ENCODE assay signal across 1 cellular context in the genomic region with DNA sequence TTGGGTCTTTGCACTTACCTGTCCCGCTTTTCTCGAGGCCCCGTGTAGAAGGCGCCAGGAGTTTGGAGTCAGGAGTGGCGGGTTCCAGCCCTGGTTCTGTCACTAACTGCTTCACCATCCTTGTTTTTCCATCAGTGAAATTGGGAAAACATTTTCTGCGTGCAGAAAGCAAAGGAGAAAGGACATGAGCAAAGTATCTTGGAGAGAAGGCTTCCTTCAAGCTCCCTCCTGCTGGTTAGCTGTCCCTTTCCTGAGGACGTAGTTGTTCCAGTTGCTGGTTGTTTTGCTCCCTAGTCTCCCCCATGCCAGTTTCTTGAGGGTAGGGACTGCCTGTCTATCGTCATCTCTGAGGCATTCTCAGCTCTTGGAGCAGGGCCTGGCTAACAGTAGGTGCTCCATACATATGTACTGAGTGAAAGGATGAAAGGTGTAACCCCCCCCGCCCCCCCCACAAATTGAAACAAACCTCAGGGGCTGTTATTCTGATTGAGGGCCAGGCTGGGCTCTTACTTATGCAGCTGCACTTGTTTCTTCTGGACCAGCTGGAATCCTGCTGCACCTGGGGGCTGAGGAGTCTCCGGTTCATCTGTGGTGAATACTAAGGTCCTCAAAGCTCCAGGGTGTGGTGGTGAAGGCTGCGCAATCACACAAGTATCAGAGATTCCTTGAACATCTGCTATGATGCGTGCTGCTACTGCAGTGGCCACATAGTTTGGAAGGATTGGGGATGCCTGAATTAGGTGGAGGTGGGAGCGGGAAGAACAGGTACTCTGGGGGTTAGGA.
TF ChIP-seq lines count a peak whose summit lies in the region.

No MANE protein-coding gene starts in this region.

TF ChIP-seq in SK-N-SH, 30 proteins besides CTCF, POLR2A, EP300 and RAD21 (continued from another document):
- TF ChIP-seq, protein P1, sequence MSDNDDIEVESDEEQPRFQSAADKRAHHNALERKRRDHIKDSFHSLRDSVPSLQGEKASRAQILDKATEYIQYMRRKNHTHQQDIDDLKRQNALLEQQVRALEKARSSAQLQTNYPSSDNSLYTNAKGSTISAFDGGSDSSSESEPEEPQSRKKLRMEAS (IDR thresholded peaks at IDR 0.05; ENCODE audit: low read depth), result no peak
- TF ChIP-seq MEF2A (IDR thresholded peaks at IDR 0.05; ENCODE audit: borderline replicate concordance, low read depth), result no peak
- TF ChIP-seq FOXJ3 (CRISPR knock-in tag; IDR thresholded peaks at IDR 0.05), result no peak
- TF ChIP-seq RFX5 (IDR thresholded peaks at IDR 0.05; ENCODE audit: low read length), result no peak
- no peak for TF ChIP-seq FOXM1 (IDR thresholded peaks at IDR 0.05; ENCODE audit: low read depth)
- no peak for TF ChIP-seq SMC3 (IDR thresholded peaks at IDR 0.05; ENCODE audit: low read depth, low read length)
- TF ChIP-seq JUND (IDR thresholded peaks at IDR 0.05), result no peak
- TF ChIP-seq TCF12 (IDR thresholded peaks at IDR 0.05), result no peak; the same call in 1 of the 2 replicates
- TF ChIP-seq, protein P2, sequence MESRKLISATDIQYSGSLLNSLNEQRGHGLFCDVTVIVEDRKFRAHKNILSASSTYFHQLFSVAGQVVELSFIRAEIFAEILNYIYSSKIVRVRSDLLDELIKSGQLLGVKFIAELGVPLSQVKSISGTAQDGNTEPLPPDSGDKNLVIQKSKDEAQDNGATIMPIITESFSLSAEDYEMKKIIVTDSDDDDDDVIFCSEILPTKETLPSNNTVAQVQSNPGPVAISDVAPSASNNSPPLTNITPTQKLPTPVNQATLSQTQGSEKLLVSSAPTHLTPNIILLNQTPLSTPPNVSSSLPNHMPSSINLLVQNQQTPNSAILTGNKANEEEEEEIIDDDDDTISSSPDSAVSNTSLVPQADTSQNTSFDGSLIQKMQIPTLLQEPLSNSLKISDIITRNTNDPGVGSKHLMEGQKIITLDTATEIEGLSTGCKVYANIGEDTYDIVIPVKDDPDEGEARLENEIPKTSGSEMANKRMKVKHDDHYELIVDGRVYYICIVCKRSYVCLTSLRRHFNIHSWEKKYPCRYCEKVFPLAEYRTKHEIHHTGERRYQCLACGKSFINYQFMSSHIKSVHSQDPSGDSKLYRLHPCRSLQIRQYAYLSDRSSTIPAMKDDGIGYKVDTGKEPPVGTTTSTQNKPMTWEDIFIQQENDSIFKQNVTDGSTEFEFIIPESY (IDR thresholded peaks at IDR 0.05; ENCODE audit: borderline replicate concordance, low read depth), result no peak
